ENCODE assay signal across 30 cellular contexts in the genomic region with DNA sequence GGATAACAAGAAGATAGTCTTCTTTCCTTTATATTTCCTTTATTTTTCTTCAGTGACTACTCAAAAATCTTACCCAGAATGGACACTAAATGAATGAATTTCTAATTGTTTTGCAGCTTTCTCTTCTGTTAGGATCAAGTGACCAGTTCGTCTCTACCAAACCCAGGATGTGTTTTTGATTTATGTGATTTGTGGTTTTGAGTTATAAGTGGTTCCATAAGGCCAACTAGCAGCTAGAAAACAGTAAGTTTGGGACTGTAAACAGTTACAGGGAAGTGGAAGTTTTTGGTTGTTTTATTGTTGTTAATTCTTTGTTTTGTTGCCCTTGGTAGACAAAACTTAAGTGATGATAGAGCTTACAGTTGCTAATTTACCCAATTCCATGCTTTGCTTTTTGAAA.
"Had no signal": no experiment of that assay in that cellular context is flagged by ENCODE, and none has a peak within 500 bp of the region (broad histone marks: within the 10 kb centered on the region; RNA-seq: fewer than 3 reads in every experiment).

No MANE protein-coding gene starts in this region.

- ATAC-seq: activated CD4-positive, alpha-beta T cell treated with anti-CD3 and anti-CD28 coated beads for 36 hours; activated CD8-positive, alpha-beta memory T cell treated with anti-CD3 and anti-CD28 coated beads, Interleukin-2, amount 10 ng/mL, durations not matched to agents 7 days and 5 days; activated CD8-positive, alpha-beta T cell treated with anti-CD3 and anti-CD28 coated beads, Interleukin-2, amount 10 ng/mL, durations not matched to agents 7 days and 5 days; activated naive CD8-positive, alpha-beta T cell treated with anti-CD3 and anti-CD28 coated beads, Interleukin-2, amount 50 U/mL, for 24 hours; gastroesophageal sphincter; left lobe of liver; lower lobe of right lung; sciatic nerve; stimulated activated effector memory CD8-positive, alpha-beta T cell treated with anti-CD3 and anti-CD28 coated beads, Interleukin-12 subunit alpha, Interleukin-12 subunit beta, amount 100 ng/mL, for 72 hours had no signal

- H3K36me3 ChIP-seq: breast epithelium, esophagus muscularis mucosa, gastroesophageal sphincter, lower lobe of right lung, neutrophil, ovary, prostate gland, thoracic aorta had no signal

- H3K4me3 Mint-ChIP-seq: activated CD4-positive, alpha-beta T cell treated with anti-CD3 and anti-CD28 coated beads for 36 hours; activated CD8-positive, alpha-beta memory T cell treated with anti-CD3 and anti-CD28 coated beads, Interleukin-2, amount 10 ng/mL, durations not matched to agents 7 days and 5 days; activated CD8-positive, alpha-beta T cell treated with anti-CD3 and anti-CD28 coated beads, Interleukin-2, amount 10 ng/mL, durations not matched to agents 7 days and 5 days; activated naive CD4-positive, alpha-beta T cell treated with anti-CD3 and anti-CD28 coated beads, Interleukin-2, amount 50 U/mL, for 24 hours; activated naive CD8-positive, alpha-beta T cell treated with anti-CD3 and anti-CD28 coated beads, Interleukin-2, amount 50 U/mL, for 24 hours; nephron progenitor cell; stimulated activated effector memory CD8-positive, alpha-beta T cell treated with anti-CD3 and anti-CD28 coated beads, Interleukin-12 subunit alpha, Interleukin-12 subunit beta, amount 100 ng/mL, for 72 hours; stimulated activated naive CD8-positive, alpha-beta T cell treated with anti-CD3 and anti-CD28 coated beads, Interleukin-15, Interleukin-2, amounts not matched to agents 100 ng/mL and 50 ng/mL, for 24 hours had no signal

- H3K27me3 Mint-ChIP-seq: activated CD8-positive, alpha-beta memory T cell treated with anti-CD3 and anti-CD28 coated beads, Interleukin-2, amount 10 ng/mL, durations not matched to agents 7 days and 5 days; stimulated activated naive CD8-positive, alpha-beta T cell treated with anti-CD3 and anti-CD28 coated beads, Interleukin-15, Interleukin-2, amounts not matched to agents 100 ng/mL and 50 ng/mL, for 24 hours had no signal

- H3K4me1 Mint-ChIP-seq: activated CD4-positive, alpha-beta T cell treated with anti-CD3 and anti-CD28 coated beads for 36 hours; activated CD8-positive, alpha-beta memory T cell treated with anti-CD3 and anti-CD28 coated beads, Interleukin-2, amount 10 ng/mL, durations not matched to agents 7 days and 5 days; activated naive CD4-positive, alpha-beta T cell treated with anti-CD3 and anti-CD28 coated beads, Interleukin-2, amount 50 U/mL, for 24 hours; activated naive CD8-positive, alpha-beta T cell treated with anti-CD3 and anti-CD28 coated beads, Interleukin-2, amount 50 U/mL, for 24 hours; nephron progenitor cell; stimulated activated effector memory CD8-positive, alpha-beta T cell treated with anti-CD3 and anti-CD28 coated beads, Interleukin-12 subunit alpha, Interleukin-12 subunit beta, amount 100 ng/mL, for 72 hours had no signal

- DNase-seq: activated CD4-positive, alpha-beta T cell treated with anti-CD3 and anti-CD28 coated beads for 36 hours; activated CD4-positive, CD25-positive, alpha-beta regulatory T cell; activated CD8-positive, alpha-beta memory T cell treated with anti-CD3 and anti-CD28 coated beads, Interleukin-2, amount 10 ng/mL, durations not matched to agents 7 days and 5 days; activated CD8-positive, alpha-beta T cell treated with anti-CD3 and anti-CD28 coated beads, Interleukin-2, amount 10 ng/mL, durations not matched to agents 7 days and 5 days; activated naive CD8-positive, alpha-beta T cell treated with anti-CD3 and anti-CD28 coated beads, Interleukin-2, amount 50 U/mL, for 24 hours; activated T-cell treated with anti-CD3 and anti-CD28 coated beads, Interleukin-2, amount 50 U/mL, for 48 hours; central memory CD4-positive, alpha-beta T cell; hippocampal formation; kidney glomerular epithelial cell; lower lobe of right lung; mesendoderm; nephron progenitor cell; ovary; retina; stimulated activated CD4-positive, alpha-beta T cell treated with anti-CD3 and anti-CD28 coated beads, Interleukin-4, amount 100 ng/mL, for 24 hours; trophoblast cell had no signal

- FAIRE-seq: urothelium cell line had no signal

- H3K4me3 ChIP-seq: breast epithelium, esophagus muscularis mucosa, gastroesophageal sphincter, lower lobe of right lung, ovary, prostate gland, skin epidermis, thoracic aorta had no signal

- H3K27me3 ChIP-seq: breast epithelium, esophagus muscularis mucosa, gastroesophageal sphincter, neutrophil, ovary had no signal

- H3K9me3 Mint-ChIP-seq: activated naive CD8-positive, alpha-beta T cell treated with anti-CD3 and anti-CD28 coated beads, Interleukin-2, amount 50 U/mL, for 24 hours; activated T-helper 2 cell treated with anti-CD3 and anti-CD28 coated beads, Interferon-gamma antibody, Interleukin-2, Interleukin-4, amounts not matched to agents 10 μg/mL and 5 μg/mL and 100 μg/mL, durations not matched to agents 14 hours and 24 hours and 36 hours; stimulated activated effector memory CD8-positive, alpha-beta T cell treated with anti-CD3 and anti-CD28 coated beads, Interleukin-12 subunit alpha, Interleukin-12 subunit beta, amount 100 ng/mL, for 72 hours had no signal

- H3K27ac Mint-ChIP-seq: activated CD4-positive, alpha-beta T cell treated with anti-CD3 and anti-CD28 coated beads for 36 hours; activated CD8-positive, alpha-beta memory T cell treated with anti-CD3 and anti-CD28 coated beads, Interleukin-2, amount 10 ng/mL, durations not matched to agents 7 days and 5 days; activated CD8-positive, alpha-beta T cell treated with anti-CD3 and anti-CD28 coated beads, Interleukin-2, amount 10 ng/mL, durations not matched to agents 7 days and 5 days; activated naive CD4-positive, alpha-beta T cell treated with anti-CD3 and anti-CD28 coated beads, Interleukin-2, amount 50 U/mL, for 24 hours; activated naive CD8-positive, alpha-beta T cell treated with anti-CD3 and anti-CD28 coated beads, Interleukin-2, amount 50 U/mL, for 24 hours; activated T-helper 2 cell treated with anti-CD3 and anti-CD28 coated beads, Interferon-gamma antibody, Interleukin-2, Interleukin-4, amounts not matched to agents 10 μg/mL and 5 μg/mL and 100 μg/mL, durations not matched to agents 14 hours and 24 hours and 36 hours; nephron progenitor cell; stimulated activated effector memory CD8-positive, alpha-beta T cell treated with anti-CD3 and anti-CD28 coated beads, Interleukin-12 subunit alpha, Interleukin-12 subunit beta, amount 100 ng/mL, for 72 hours; stimulated activated naive CD8-positive, alpha-beta T cell treated with anti-CD3 and anti-CD28 coated beads, Interleukin-15, Interleukin-2, amounts not matched to agents 100 ng/mL and 50 ng/mL, for 24 hours had no signal

- H3K9me3 ChIP-seq: neutrophil, ovary, prostate gland had no signal

- H3K36me3 Mint-ChIP-seq: activated CD8-positive, alpha-beta memory T cell treated with anti-CD3 and anti-CD28 coated beads, Interleukin-2, amount 10 ng/mL, durations not matched to agents 7 days and 5 days; activated naive CD4-positive, alpha-beta T cell treated with anti-CD3 and anti-CD28 coated beads, Interleukin-2, amount 50 U/mL, for 24 hours; stimulated activated effector memory CD8-positive, alpha-beta T cell treated with anti-CD3 and anti-CD28 coated beads, Interleukin-12 subunit alpha, Interleukin-12 subunit beta, amount 100 ng/mL, for 72 hours had no signal

- H3K27ac ChIP-seq: breast epithelium, esophagus muscularis mucosa, gastroesophageal sphincter, lower lobe of right lung, neutrophil, ovary, prostate gland, skin epidermis, thoracic aorta had no signal

- H3K4me1 ChIP-seq: breast epithelium, gastroesophageal sphincter, lower lobe of right lung, prostate gland had no signal
